8 cellular contexts compared by ENCODE assay signal in genomic region chr4:15002659-15003440, GRCh38. TPM values are rescaled to one million over a fixed set of nuclear protein-coding genes. Genes with fewer than 3 reads are reported as not detected.
DNase-seq lines count a peak whose midpoint lies in the region; ATAC-seq and TF ChIP-seq lines count a peak whose summit lies in the region.

No MANE protein-coding gene starts in this region.

- no peak for TF ChIP-seq CTCF in AG10803 (conservative IDR thresholded peaks at IDR 0.05; ENCODE audit: low read length)

- H3K27me3 ChIP-seq in endocrine pancreas (ENCODE audit: control insufficient read depth, insufficient read depth, low read length) = no peaks in the 10 kb centered on the region

- no peaks in the 10 kb centered on the region for H3K36me3 ChIP-seq in endocrine pancreas (ENCODE audit: control insufficient read depth, insufficient read depth, low read length)
- no peaks in the 10 kb centered on the region for H3K36me3 ChIP-seq in mesodermal cell (ENCODE audit: control insufficient read depth, insufficient read depth, low read length)

- H3K4me3 ChIP-seq in AG10803 (ENCODE audit: low read length) (peak overlapping the region; percentile 86), endocrine pancreas (ENCODE audit: control insufficient read depth, insufficient read depth, low read length) (no peak overlapping the region), mesodermal cell (ENCODE audit: extremely low read depth, insufficient read depth, low read length, poor library complexity, severe bottlenecking) (peak overlapping the region; percentile 89)

- H3K4me1 ChIP-seq in endocrine pancreas (ENCODE audit: control insufficient read depth, insufficient read depth, low read length) (peaks cover 18% of the 10 kb centered on the region), mesodermal cell (ENCODE audit: control insufficient read depth, insufficient read depth, low read length, poor library complexity, severe bottlenecking) (peaks cover 6% of the 10 kb centered on the region)

- H3K27ac ChIP-seq in mesodermal cell (ENCODE audit: low read depth, low read length, severe bottlenecking) = peak overlapping the region; percentile 91

- DNase-seq in AG10803 (ENCODE audit: low read depth) = peak; percentile 87
- DNase-seq in NOMO-1 treated with DMSO at 0.1 percent for 48 hours (lab: John Stamatoyannopoulos, UW; ENCODE audit: unreplicated experiment) = peak; percentile 79
- DNase-seq in activated CD8-positive, alpha-beta memory T cell treated with anti-CD3 and anti-CD28 coated beads, Interleukin-2, amount 50 U/mL, for 1 hour (ENCODE audit: extremely low read depth) = peak; percentile 74
- peak; percentile 69 to 74 for DNase-seq in stimulated activated CD8-positive, alpha-beta memory T cell treated with anti-CD3 and anti-CD28 coated beads, Interleukin-15, amount 100 ng/mL, for 4 hours (ENCODE audit: low read depth in 2 of 2)

- H3K9me3 ChIP-seq in endocrine pancreas (ENCODE audit: control insufficient read depth, low read length) (no peaks in the 10 kb centered on the region), mesodermal cell (ENCODE audit: control insufficient read depth, low read length) (no peaks in the 10 kb centered on the region)

- ATAC-seq in GM19035 (IDR thresholded peaks at IDR 0.05; ENCODE audit: unreplicated experiment) (peak; percentile 30), HG03342 (IDR thresholded peaks at IDR 0.05; ENCODE audit: unreplicated experiment) (peak; percentile 23)

- WGBS in mesodermal cell (ENCODE audit: insufficient coverage in 2 of 2), 2 experiments = 0% methylated on average over 37 to 62 of the region's 81 CpGs

- peak overlapping the region; percentile 87 for H3K9ac ChIP-seq in endocrine pancreas (ENCODE audit: control insufficient read depth, insufficient read depth, low read length)

RNA-seq across cellular contexts. Expression of gene CPEB2, which starts 0.6 kb away (rescaled TPM):
- 5.6 TPM for polyA plus RNA-seq in mesodermal cell (2013, experiment 1 of 2)
- 4.5 TPM for polyA plus RNA-seq in mesodermal cell (2013, experiment 2 of 2)
